In the genomic region with DNA sequence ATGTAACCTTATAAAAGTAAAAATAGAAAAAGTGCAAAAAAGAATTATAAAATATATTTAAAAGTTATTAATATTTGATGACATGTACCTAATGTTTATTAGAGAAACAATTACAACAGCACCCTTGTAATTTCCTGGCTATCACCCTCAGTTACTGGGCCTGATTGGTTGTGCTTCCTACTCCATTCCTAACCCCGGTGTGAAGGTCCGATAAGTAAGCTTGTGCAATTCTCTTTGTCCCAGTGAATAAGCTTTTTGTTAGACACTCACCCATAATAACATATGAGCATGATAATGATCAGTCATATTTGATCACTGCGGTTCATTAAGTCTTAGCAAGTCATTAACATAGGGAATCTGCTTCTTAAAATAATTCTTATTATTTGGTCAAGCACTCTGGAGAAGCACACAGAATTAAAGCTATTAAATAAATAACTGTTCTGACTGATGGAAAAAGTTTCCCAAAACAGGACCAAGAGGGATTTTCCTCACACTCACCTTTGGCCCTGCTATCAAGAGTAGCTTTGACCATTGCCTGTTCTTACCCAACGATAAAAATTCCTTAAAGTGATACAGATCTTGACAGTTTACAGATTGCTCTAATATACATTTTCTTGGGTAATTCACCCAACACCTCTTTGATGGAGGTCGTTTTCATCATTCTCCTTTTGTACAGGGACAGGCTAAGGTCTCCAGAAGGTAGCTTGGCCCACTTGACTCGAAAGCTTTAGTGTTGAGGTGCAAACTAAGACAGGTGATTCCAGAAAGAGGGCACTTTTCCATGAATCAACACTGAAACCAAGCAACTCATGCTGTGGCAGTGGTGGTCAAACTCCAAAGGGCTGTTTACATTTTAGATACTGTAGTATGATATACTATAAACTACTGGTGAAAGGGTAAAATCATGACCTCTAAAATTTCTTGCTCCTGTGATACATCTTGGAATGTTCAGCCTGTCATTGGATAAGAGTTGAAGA, we compare ENCODE assay signal across 1 cellular context.
TF ChIP-seq lines count a peak whose summit lies in the region.

No MANE protein-coding gene starts in this region.

TF ChIP-seq in IMR-90, 13 proteins besides CTCF, POLR2A, EP300 and RAD21:
- TF ChIP-seq CEBPB (IDR thresholded peaks at IDR 0.05; ENCODE audit: low read depth, low read length) (no peak), NFE2L2 (IDR thresholded peaks at IDR 0.05; ENCODE audit: low read depth, low read length) (no peak), SMC3 (IDR thresholded peaks at IDR 0.05; ENCODE audit: low read depth, low read length) (no peak), MXI1 (IDR thresholded peaks at IDR 0.05; ENCODE audit: borderline replicate concordance, low read depth, low read length) (no peak), RCOR1 (IDR thresholded peaks at IDR 0.05; ENCODE audit: insufficient replicate concordance, low read length) (no peak), RFX5 (IDR thresholded peaks at IDR 0.05; ENCODE audit: low read depth, low read length) (no peak), FOS (IDR thresholded peaks at IDR 0.05; ENCODE audit: low read depth, low read length) (no peak), MAFK (IDR thresholded peaks at IDR 0.05; ENCODE audit: low read depth, low read length) (no peak), CHD1 (IDR thresholded peaks at IDR 0.05; ENCODE audit: low read depth, low read length) (no peak)
- TF ChIP-seq, protein P1, sequence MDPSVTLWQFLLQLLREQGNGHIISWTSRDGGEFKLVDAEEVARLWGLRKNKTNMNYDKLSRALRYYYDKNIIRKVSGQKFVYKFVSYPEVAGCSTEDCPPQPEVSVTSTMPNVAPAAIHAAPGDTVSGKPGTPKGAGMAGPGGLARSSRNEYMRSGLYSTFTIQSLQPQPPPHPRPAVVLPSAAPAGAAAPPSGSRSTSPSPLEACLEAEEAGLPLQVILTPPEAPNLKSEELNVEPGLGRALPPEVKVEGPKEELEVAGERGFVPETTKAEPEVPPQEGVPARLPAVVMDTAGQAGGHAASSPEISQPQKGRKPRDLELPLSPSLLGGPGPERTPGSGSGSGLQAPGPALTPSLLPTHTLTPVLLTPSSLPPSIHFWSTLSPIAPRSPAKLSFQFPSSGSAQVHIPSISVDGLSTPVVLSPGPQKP (IDR thresholded peaks at IDR 0.05; ENCODE audit: borderline replicate concordance, low read depth, low read length), result no peak
- TF ChIP-seq, protein P2, sequence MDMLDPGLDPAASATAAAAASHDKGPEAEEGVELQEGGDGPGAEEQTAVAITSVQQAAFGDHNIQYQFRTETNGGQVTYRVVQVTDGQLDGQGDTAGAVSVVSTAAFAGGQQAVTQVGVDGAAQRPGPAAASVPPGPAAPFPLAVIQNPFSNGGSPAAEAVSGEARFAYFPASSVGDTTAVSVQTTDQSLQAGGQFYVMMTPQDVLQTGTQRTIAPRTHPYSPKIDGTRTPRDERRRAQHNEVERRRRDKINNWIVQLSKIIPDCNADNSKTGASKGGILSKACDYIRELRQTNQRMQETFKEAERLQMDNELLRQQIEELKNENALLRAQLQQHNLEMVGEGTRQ (IDR thresholded peaks at IDR 0.05; ENCODE audit: low read depth, low read length), result no peak
TF ChIP-seq in IMR-90: peak in this region for 0.
